ENCODE assay signal across 8 cellular contexts in genomic region chr11:75204685-75205667, GRCh38. TPM values are rescaled to one million over a fixed set of nuclear protein-coding genes. Genes with fewer than 3 reads are reported as not detected.
DNase-seq lines count a peak whose midpoint lies in the region; ATAC-seq and TF ChIP-seq lines count a peak whose summit lies in the region.

No MANE protein-coding gene starts in this region.

- H3K4me2 ChIP-seq in Karpas-422 (ENCODE audit: low read depth, low read length, poor library complexity, severe bottlenecking): no peak overlapping the region

- CTCF ChIA-PET in RWPE1 (lab: Yijun Ruan, JAX): interaction anchor here (0.5 to 2.0 kb wide), 34 partner anchors 9 to 329 kb away, joined by 3 to 36 read pairs (median 4); partner anchors contain the start of gene TPBGL

- no peaks in the 10 kb centered on the region for H3K9me3 Mint-ChIP-seq in activated T-helper 2 cell treated with anti-CD3 and anti-CD28 coated beads, Interferon-gamma antibody, Interleukin-2, Interleukin-4, amounts not matched to agents 10 μg/mL and 5 μg/mL and 100 μg/mL, durations not matched to agents 14 hours and 24 hours and 36 hours

- no peak overlapping the region for H3K9ac ChIP-seq in Karpas-422 (ENCODE audit: low read length)

- no peak overlapping the region for H3K27ac ChIP-seq in Karpas-422 (ENCODE audit: low read length)
- no peak overlapping the region for H3K27ac ChIP-seq in RWPE1
- H3K27ac ChIP-seq in foreskin keratinocyte: no peak overlapping the region
- peak overlapping the region; percentile 33 for H3K27ac ChIP-seq in temporal lobe (ENCODE audit: low read depth, low read length)

- H3K27ac Mint-ChIP-seq in activated T-helper 2 cell treated with anti-CD3 and anti-CD28 coated beads, Interferon-gamma antibody, Interleukin-2, Interleukin-4, amounts not matched to agents 10 μg/mL and 5 μg/mL and 100 μg/mL, durations not matched to agents 14 hours and 24 hours and 36 hours: no peak overlapping the region

- H3K9me2 ChIP-seq in Karpas-422 (replicated peaks; ENCODE audit: insufficient read depth, low read length): no peaks in the 10 kb centered on the region

- H3K79me2 ChIP-seq in Karpas-422 (ENCODE audit: low read length): no peaks in the 10 kb centered on the region

- ATAC-seq in GM18511 (IDR thresholded peaks at IDR 0.05; ENCODE audit: unreplicated experiment) (peak; percentile 72), foreskin keratinocyte (peak; percentile 89)

- no peak overlapping the region for H2AFZ ChIP-seq in Karpas-422 (ENCODE audit: low read length)

- H3K36me3 ChIP-seq in Karpas-422 (ENCODE audit: insufficient read depth, low read length): no peaks in the 10 kb centered on the region

- H3K4me1 Mint-ChIP-seq in activated T-helper 2 cell treated with anti-CD3 and anti-CD28 coated beads, Interferon-gamma antibody, Interleukin-2, Interleukin-4, amounts not matched to agents 10 μg/mL and 5 μg/mL and 100 μg/mL, durations not matched to agents 14 hours and 24 hours and 36 hours (ENCODE audit: low read depth): no peaks in the 10 kb centered on the region

- H3K4me3 ChIP-seq in Karpas-422 (ENCODE audit: low read length): no peak overlapping the region

- H4K20me1 ChIP-seq in Karpas-422 (ENCODE audit: insufficient read depth, low read depth, low read length): no peaks in the 10 kb centered on the region

- H3K9me3 ChIP-seq in Karpas-422 (ENCODE audit: low read length): no peaks in the 10 kb centered on the region

- H3K36me3 Mint-ChIP-seq in activated T-helper 2 cell treated with anti-CD3 and anti-CD28 coated beads, Interferon-gamma antibody, Interleukin-2, Interleukin-4, amounts not matched to agents 10 μg/mL and 5 μg/mL and 100 μg/mL, durations not matched to agents 14 hours and 24 hours and 36 hours (ENCODE audit: low read depth): no peaks in the 10 kb centered on the region

- DNase-seq in A172 (ENCODE audit: low spot score): peak; percentile 79
- peak; percentile 92 for DNase-seq in Karpas-422
- DNase-seq in RWPE1 (ENCODE audit: low spot score): peak; percentile 76
- peak; percentile 67 for DNase-seq in activated T-helper 2 cell treated with anti-CD3 and anti-CD28 coated beads, Interferon-gamma antibody, Interleukin-2, Interleukin-4, amounts not matched to agents 10 μg/mL and 5 μg/mL and 100 μg/mL, durations not matched to agents 14 hours and 24 hours and 36 hours (ENCODE audit: low spot score)
- DNase-seq in foreskin keratinocyte: peak; percentile 45 to 63
- peak; percentile 45 for DNase-seq in occipital lobe (lab: John Stamatoyannopoulos, UW)

- H3K27me3 Mint-ChIP-seq in activated T-helper 2 cell treated with anti-CD3 and anti-CD28 coated beads, Interferon-gamma antibody, Interleukin-2, Interleukin-4, amounts not matched to agents 10 μg/mL and 5 μg/mL and 100 μg/mL, durations not matched to agents 14 hours and 24 hours and 36 hours (ENCODE audit: low read depth): peaks cover 16% of the 10 kb centered on the region

- intact Hi-C loops in activated T-helper 2 cell treated with anti-CD3 and anti-CD28 coated beads, Interferon-gamma antibody, Interleukin-2, Interleukin-4, amounts not matched to agents 10 μg/mL and 5 μg/mL and 100 μg/mL, durations not matched to agents 14 hours and 24 hours and 36 hours (cut with micrococcal nuclease): loop anchor here (1.0 to 5.0 kb wide), 5 partner anchors 44 to 276 kb away; no protein-coding TSS in a partner anchor

- POLR2A ChIA-PET in RWPE1 (lab: Yijun Ruan, JAX; ENCODE audit: low non-redundant PET): no interaction called here

- peak; percentile 81 for TF ChIP-seq CTCF in RWPE1 (conservative IDR thresholded peaks at IDR 0.05; ENCODE audit: low read depth)
- peak; percentile 85 for TF ChIP-seq CTCF in foreskin keratinocyte (conservative IDR thresholded peaks at IDR 0.05)

- no peak overlapping the region for H3K4me3 Mint-ChIP-seq in activated T-helper 2 cell treated with anti-CD3 and anti-CD28 coated beads, Interferon-gamma antibody, Interleukin-2, Interleukin-4, amounts not matched to agents 10 μg/mL and 5 μg/mL and 100 μg/mL, durations not matched to agents 14 hours and 24 hours and 36 hours (ENCODE audit: low read depth)

- H3K27me3 ChIP-seq in Karpas-422 (ENCODE audit: low read length) (no peaks in the 10 kb centered on the region), foreskin keratinocyte (peaks cover 10% of the 10 kb centered on the region)

- H3K4me1 ChIP-seq in Karpas-422 (ENCODE audit: low read length) (no peaks in the 10 kb centered on the region), foreskin keratinocyte (no peaks in the 10 kb centered on the region)

RNA-seq across cellular contexts. Expression of gene TPBGL, which starts 35.6 kb away (rescaled TPM):
- not detected in 2 replicates for total RNA-seq in A172 (2014; rRNA removed; shearing (Covaris generic))
- not detected in 2 replicates for total RNA-seq in Karpas-422 (2014; rRNA removed; shearing (Covaris generic); ENCODE audit: low replicate concordance)
- total RNA-seq in activated T-helper 2 cell treated with anti-CD3 and anti-CD28 coated beads, Interferon-gamma antibody, Interleukin-2, Interleukin-4, amounts not matched to agents 10 μg/mL and 5 μg/mL and 100 μg/mL, durations not matched to agents 14 hours and 24 hours and 36 hours: 0.25 and 0.32 TPM in 2 replicates
- total RNA-seq in foreskin keratinocyte: not detected in 2 replicates
- polyA plus RNA-seq in foreskin keratinocyte: 0.01 TPM in 1 of 2 replicates, not detected in the other
- under 0.01 TPM for total RNA-seq in occipital lobe
- not detected for total RNA-seq in temporal lobe

RNA-seq across cellular contexts. Expression of gene SLCO2B1, which starts 54.1 kb away (rescaled TPM):
- total RNA-seq in A172 (2014; rRNA removed; shearing (Covaris generic)): 1.2 and 2.0 TPM in 2 replicates
- not detected in 2 replicates for total RNA-seq in Karpas-422 (2014; rRNA removed; shearing (Covaris generic); ENCODE audit: low replicate concordance)
- total RNA-seq in activated T-helper 2 cell treated with anti-CD3 and anti-CD28 coated beads, Interferon-gamma antibody, Interleukin-2, Interleukin-4, amounts not matched to agents 10 μg/mL and 5 μg/mL and 100 μg/mL, durations not matched to agents 14 hours and 24 hours and 36 hours: not detected in 2 replicates
- total RNA-seq in foreskin keratinocyte (not detected in 2 replicates), occipital lobe (9.2 TPM), temporal lobe (10.3 TPM)
- not detected in 2 replicates for polyA plus RNA-seq in foreskin keratinocyte
